In the genomic region with DNA sequence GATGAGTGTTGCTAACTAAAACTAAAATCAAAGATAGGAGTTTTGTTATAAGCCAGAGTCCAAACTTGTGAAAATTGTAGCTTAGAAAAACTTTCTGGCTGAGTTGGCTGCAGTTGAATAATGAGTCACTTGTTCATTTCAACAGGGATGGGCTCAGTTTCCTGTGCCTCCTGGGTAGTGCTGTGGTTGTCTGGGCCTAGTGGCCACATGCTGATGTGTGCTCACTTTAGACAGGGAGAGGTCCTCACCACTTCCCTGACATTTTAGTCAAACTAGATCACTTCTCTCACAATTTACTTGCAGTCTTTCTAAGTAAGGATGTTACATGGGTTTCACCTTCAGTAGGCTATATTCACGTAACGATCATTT, we compare ENCODE assay signal across 8 cellular contexts. TPM values are rescaled to one million over a fixed set of nuclear protein-coding genes. Genes with fewer than 3 reads are reported as not detected.
DNase-seq lines count a peak whose midpoint lies in the region; ATAC-seq, FAIRE-seq and TF ChIP-seq lines count a peak whose summit lies in the region.

No MANE protein-coding gene starts in this region.

- H3K4me1 ChIP-seq in RWPE2 (ENCODE audit: insufficient read depth, poor library complexity, severe bottlenecking) = peaks cover 11% of the 10 kb centered on the region

- ATAC-seq in HG02610 (IDR thresholded peaks at IDR 0.05; ENCODE audit: unreplicated experiment) = peak; percentile 96
- ATAC-seq in RWPE2 (ENCODE audit: low read depth) = peak; percentile 97

- H3K27me3 ChIP-seq in RWPE2 (ENCODE audit: insufficient read depth, poor library complexity, severe bottlenecking) = no peaks in the 10 kb centered on the region

- H3K36me3 ChIP-seq in RWPE2 (ENCODE audit: low read depth) = no peaks in the 10 kb centered on the region

- H3K27ac ChIP-seq in RWPE2 (ENCODE audit: poor library complexity, severe bottlenecking) = peak overlapping the region; percentile 72

- no peak overlapping the region for H3K4me3 ChIP-seq in RWPE2 (ENCODE audit: severe bottlenecking)

- TF ChIP-seq CTCF in GM13976 (IDR thresholded peaks at IDR 0.05; ENCODE audit: borderline replicate concordance, control extremely low read depth, extremely low read depth, insufficient read depth, missing control alignments) = no peak
- no peak for TF ChIP-seq CTCF in RWPE2 (IDR thresholded peaks at IDR 0.05; ENCODE audit: poor library complexity, severe bottlenecking)

- H3K9me3 ChIP-seq in RWPE2 (ENCODE audit: severe bottlenecking) = no peaks in the 10 kb centered on the region

- FAIRE-seq in HTR-8/SVneo (lab: Jason Lieb, UNC) = no peak

- in situ Hi-C loops in GM13976 (cut with MboI; ENCODE audit: low sequenced_read_pairs, unreplicated experiment) = no loop called here

- DNase-seq in GM13976 (ENCODE audit: low spot score) (peak; percentile 48), RWPE2 (ENCODE audit: low spot score) (no peak), dermis blood vessel endothelial cell (peak; percentile 71), smooth muscle cell of the brain vasculature (ENCODE audit: low read depth, low spot score) (peak; percentile 59), cerebellum (ENCODE audit: low spot score) (no peak), HTR-8/SVneo (ENCODE audit: insufficient read length, low spot score) (no peak), NCI-H524 (lab: John Stamatoyannopoulos, UW) (no peak)

RNA-seq across cellular contexts. Expression of a gene that starts 6.3 kb away (rescaled TPM):
- total RNA-seq in dermis blood vessel endothelial cell = 68.8 and 69.1 TPM in 2 replicates
- 54.3 TPM for total RNA-seq in cerebellum

Comparison
In these comparisons a context has a peak if more than half of its experiments do, and no peak if none do; other contexts are left out.
1. DNase-seq: peak in GM13976 (single experiment), dermis blood vessel endothelial cell (single experiment) and smooth muscle cell of the brain vasculature (single experiment); none in RWPE2 (single experiment), cerebellum (single experiment), HTR-8/SVneo (single experiment) and NCI-H524 (0 of 2).